8 cellular contexts compared by ENCODE assay signal in genomic region chr15:100596792-100597191, GRCh38. TPM values are rescaled to one million over a fixed set of nuclear protein-coding genes. Genes with fewer than 3 reads are reported as not detected.
DNase-seq lines count a peak whose midpoint lies in the region; ATAC-seq and TF ChIP-seq lines count a peak whose summit lies in the region.

No MANE protein-coding gene starts in this region.

- TF ChIP-seq CTCF in OCI-LY7 (conservative IDR thresholded peaks at IDR 0.05; ENCODE audit: low read length): no peak
- no peak for TF ChIP-seq CTCF in left ventricle myocardium inferior (IDR thresholded peaks at IDR 0.05; ENCODE audit: borderline replicate concordance)

- H3K27ac ChIP-seq in OCI-LY7 (ENCODE audit: low read depth, low read length, poor library complexity, severe bottlenecking) (no peak overlapping the region), left ventricle myocardium inferior (replicated peaks) (no peak overlapping the region)

- no peak overlapping the region for H3K4me2 ChIP-seq in OCI-LY7 (ENCODE audit: low read length)

- POLR2A ChIA-PET in OCI-LY7 (lab: Charles Lee): no interaction called here

- H3K4me3 ChIP-seq in OCI-LY7 (ENCODE audit: low read depth, low read length, poor library complexity, severe bottlenecking): no peak overlapping the region
- H3K4me3 ChIP-seq in left ventricle myocardium inferior: no peak overlapping the region

- CTCF ChIA-PET in OCI-LY7 (lab: Charles Lee; ENCODE audit: unreplicated experiment): no interaction called here

- peak; percentile 85 for DNase-seq in activated CD4-positive, CD25-positive, alpha-beta regulatory T cell treated with anti-CD3 and anti-CD28 coated beads, Interleukin-2, amount 50 U/mL, for 72 hours
- peak; percentile 90 for DNase-seq in effector CD8-positive, alpha-beta T cell (lab: John Stamatoyannopoulos, UW)
- DNase-seq in stimulated activated CD8-positive, alpha-beta memory T cell treated with anti-CD3 and anti-CD28 coated beads, Interleukin-15, amount 100 ng/mL, for 1 hour (ENCODE audit: low read depth): peak; percentile 90
- DNase-seq in OCI-LY7 (ENCODE audit: low spot score) (no peak), HuH-7.5 (ENCODE audit: low spot score) (no peak), left ventricle myocardium inferior (no peak)

- peaks cover 32% of the 10 kb centered on the region for H3K79me2 ChIP-seq in OCI-LY7 (ENCODE audit: insufficient read depth, low read depth, low read length)

- intact Hi-C loops in OCI-LY7 (cut with micrococcal nuclease; ENCODE audit: unreplicated experiment): no loop called here
- intact Hi-C loops in left ventricle myocardium inferior (cut with micrococcal nuclease): no loop called here

- H3K36me3 ChIP-seq in OCI-LY7 (ENCODE audit: insufficient read depth, low read length) (peaks cover 21% of the 10 kb centered on the region), left ventricle myocardium inferior (no peaks in the 10 kb centered on the region)

- BruUV-seq in OCI-LY7 (replicated peaks; lab: Mats Ljungman, UMichigan): no TSS peak

- no peak overlapping the region for H2AFZ ChIP-seq in OCI-LY7 (ENCODE audit: low read length)

- no peaks in the 10 kb centered on the region for H3K9me2 ChIP-seq in OCI-LY7 (ENCODE audit: insufficient read depth, low read length)

- H3K9me3 ChIP-seq in OCI-LY7 (ENCODE audit: low read length) (no peaks in the 10 kb centered on the region; the same call in 1 of the 2 replicates), left ventricle myocardium inferior (replicated peaks) (no peaks in the 10 kb centered on the region)

- H3K4me1 ChIP-seq in OCI-LY7 (ENCODE audit: insufficient read depth, low read length, poor library complexity, severe bottlenecking) (peaks cover 11% of the 10 kb centered on the region), left ventricle myocardium inferior (peaks cover 43% of the 10 kb centered on the region)

- no peaks in the 10 kb centered on the region for H3K27me3 ChIP-seq in left ventricle myocardium inferior (ENCODE audit: low read depth)

- ATAC-seq in GM18868 (IDR thresholded peaks at IDR 0.05; ENCODE audit: unreplicated experiment) (peak; percentile 84), HG03060 (IDR thresholded peaks at IDR 0.05; ENCODE audit: low read depth, unreplicated experiment) (peak; percentile 74)

- no peaks in the 10 kb centered on the region for H4K20me1 ChIP-seq in OCI-LY7 (ENCODE audit: insufficient read depth, low read length)

RNA-seq across cellular contexts. Expression of gene LINS1, which starts 5.2 kb away (rescaled TPM):
- 6.6 and 7.5 TPM in 2 replicates for total RNA-seq in OCI-LY7 (2014; rRNA removed; shearing (Covaris generic))
- total RNA-seq in OCI-LY7 (2022) (14.3 and 15.7 TPM in 2 replicates), left ventricle myocardium inferior (9.3 TPM)

RNA-seq across cellular contexts. Expression of gene ASB7, which starts 5.6 kb away (rescaled TPM):
- total RNA-seq in OCI-LY7 (2014; rRNA removed; shearing (Covaris generic)): 10.9 and 13.1 TPM in 2 replicates
- total RNA-seq in OCI-LY7 (2022) (15.2 and 17.4 TPM in 2 replicates), left ventricle myocardium inferior (4.6 TPM)

Comparison
In these comparisons a context has a peak if more than half of its experiments do, and no peak if none do; other contexts are left out.
1. DNase-seq: peak in activated CD4-positive, CD25-positive, alpha-beta regulatory T cell treated with anti-CD3 and anti-CD28 coated beads, Interleukin-2, amount 50 U/mL, for 72 hours (single experiment), effector CD8-positive, alpha-beta T cell (single experiment) and stimulated activated CD8-positive, alpha-beta memory T cell treated with anti-CD3 and anti-CD28 coated beads, Interleukin-15, amount 100 ng/mL, for 1 hour (single experiment); none in OCI-LY7 (single experiment), HuH-7.5 (single experiment) and left ventricle myocardium inferior (single experiment).